In genomic region chr5:42583322-42583721, GRCh38 we compare ENCODE assay signal across 1 cellular context.
TF ChIP-seq lines count a peak whose summit lies in the region.

No MANE protein-coding gene starts in this region.

TF ChIP-seq in HepG2, 621 proteins besides CTCF, POLR2A, EP300 and RAD21 (continued from another document):
- 0 out of 2 replicates have a peak, but pooled peaks have one; percentile 31 for TF ChIP-seq KDM2A (CRISPR knock-in tag; IDR thresholded peaks at IDR 0.05; ENCODE audit: borderline replicate concordance, low read depth)
- 0 out of 2 replicates have a peak, but pooled peaks have one; percentile 27 for TF ChIP-seq IKZF5 (CRISPR knock-in tag; IDR thresholded peaks at IDR 0.05)
TF ChIP-seq in HepG2: peak in this region for 19.
